8 cellular contexts compared by ENCODE assay signal in genomic region chr5:54518146-54519082, GRCh38. TPM values are rescaled to one million over a fixed set of nuclear protein-coding genes. Genes with fewer than 3 reads are reported as not detected.
DNase-seq lines count a peak whose midpoint lies in the region; ATAC-seq and TF ChIP-seq lines count a peak whose summit lies in the region.

No MANE protein-coding gene starts in this region.

- H3K27me3 ChIP-seq in vagina: no peaks in the 10 kb centered on the region

- ATAC-seq in HG03039 (IDR thresholded peaks at IDR 0.05; ENCODE audit: unreplicated experiment) (peak; percentile 17), Right ventricle myocardium inferior (peak; percentile 73)

- intact Hi-C loops in Right ventricle myocardium inferior (cut with DNase I): loop anchor here (2.0 to 5.0 kb wide), 4 partner anchors 64 to 269 kb away; no protein-coding TSS in a partner anchor
- intact Hi-C loops in vagina (cut with DNase I): loop anchor here (5.0 to 10.0 kb wide), 2 partner anchors 236 to 344 kb away; no protein-coding TSS in a partner anchor

- peak overlapping the region; percentile 96 for H3K27ac ChIP-seq in vagina

- no peaks in the 10 kb centered on the region for H3K9me3 ChIP-seq in vagina

- H3K36me3 ChIP-seq in vagina: peaks cover 0 to 9% of the 10 kb centered on the region in 2 donors

- H3K4me3 ChIP-seq in vagina: peak overlapping the region; percentile 78 to 93

- DNase-seq in DMS 273 (lab: John Stamatoyannopoulos, UW; ENCODE audit: unreplicated experiment) (peak; percentile 78), DMS 273 treated with DMSO at 0.1 percent for 48 hours (lab: John Stamatoyannopoulos, UW) (no peak), RPMI7951 (ENCODE audit: low read depth) (peak; percentile 47), Right ventricle myocardium inferior (ENCODE audit: missing footprints) (peak; percentile 90), pons (ENCODE audit: low spot score) (peak; percentile 12), vagina (ENCODE audit: extremely low spot score in 2 of 2) (no peak)
- DNase-seq in activated naive CD4-positive, alpha-beta T cell treated with Interleukin-2 at 50 U/mL for 16 hours: peak; percentile 64

- TF ChIP-seq CTCF in vagina (IDR thresholded peaks at IDR 0.05): no peak

- H3K4me1 ChIP-seq in vagina: peaks cover 37% of the 10 kb centered on the region

- TF ChIP-seq POLR2A in vagina (IDR thresholded peaks at IDR 0.05): no peak

RNA-seq across cellular contexts. Expression of gene SNX18, which starts 0.9 kb away (rescaled TPM):
- 9.5 and 13.7 TPM in 2 replicates for total RNA-seq in RPMI7951 (2014; rRNA removed; shearing (Covaris generic))
- total RNA-seq in Right ventricle myocardium inferior (25.2 TPM), vagina (63.1 TPM)

Comparison
In these comparisons a context has a peak if more than half of its experiments do, and no peak if none do; other contexts are left out.
1. DNase-seq: peak in DMS 273 (single experiment), RPMI7951 (single experiment), activated naive CD4-positive, alpha-beta T cell treated with Interleukin-2 at 50 U/mL for 16 hours (single experiment), Right ventricle myocardium inferior (single experiment) and pons (single experiment); none in DMS 273 treated with DMSO at 0.1 percent for 48 hours (single experiment) and vagina (0 of 2).